In genomic region chr1:174366946-174367345, GRCh38 we compare ENCODE assay signal across 32 cellular contexts.
"Had no signal": no experiment of that assay in that cellular context is flagged by ENCODE, and none has a peak within 500 bp of the region (broad histone marks: within the 10 kb centered on the region; RNA-seq: fewer than 3 reads in every experiment).

No MANE protein-coding gene starts in this region.

- H3K27me3 Mint-ChIP-seq: activated CD4-positive, alpha-beta T cell treated with anti-CD3 and anti-CD28 coated beads, Interleukin-2, amount 10 ng/mL, durations not matched to agents 24 days and 14 days; activated CD8-positive, alpha-beta T cell treated with anti-CD3 and anti-CD28 coated beads for 36 hours; activated naive CD4-positive, alpha-beta T cell treated with anti-CD3 and anti-CD28 coated beads, Interleukin-2, amount 50 U/mL, for 24 hours; activated naive CD8-positive, alpha-beta T cell treated with anti-CD3 and anti-CD28 coated beads, Interleukin-2, amount 10 ng/mL, durations not matched to agents 7 days and 5 days; activated T-helper 17 cell treated with anti-CD3 and anti-CD28 coated beads, Interleukin-2, amount 50 U/mL, for 72 hours; T-cell had no signal

- H3K4me1 ChIP-seq: ascending aorta, Peyer's patch, SJSA1 had no signal

- H3K27me3 ChIP-seq: ascending aorta, cardiac muscle cell, Peyer's patch, SJSA1 had no signal

- H3K4me3 Mint-ChIP-seq: activated CD4-positive, alpha-beta T cell treated with anti-CD3 and anti-CD28 coated beads, Interleukin-2, amount 10 ng/mL, durations not matched to agents 24 days and 14 days; activated CD8-positive, alpha-beta T cell treated with anti-CD3 and anti-CD28 coated beads for 36 hours; activated naive CD4-positive, alpha-beta T cell treated with anti-CD3 and anti-CD28 coated beads, Interleukin-2, amount 50 U/mL, for 24 hours; activated naive CD8-positive, alpha-beta T cell treated with anti-CD3 and anti-CD28 coated beads, Interleukin-2, amount 10 ng/mL, durations not matched to agents 7 days and 5 days; activated T-cell treated with anti-CD3 and anti-CD28 coated beads, Interleukin-2, amount 50 U/mL, for 72 hours; activated T-helper 17 cell treated with anti-CD3 and anti-CD28 coated beads, Interleukin-2, amount 50 U/mL, for 72 hours; T-cell had no signal

- H3K9me3 ChIP-seq: ascending aorta, Peyer's patch, SJSA1 had no signal

- H3K36me3 ChIP-seq: ascending aorta, cardiac muscle cell, Peyer's patch, SJSA1 had no signal

- H3K27ac Mint-ChIP-seq: activated CD4-positive, alpha-beta T cell treated with anti-CD3 and anti-CD28 coated beads, Interleukin-2, amount 10 ng/mL, durations not matched to agents 24 days and 14 days; activated CD8-positive, alpha-beta T cell treated with anti-CD3 and anti-CD28 coated beads for 36 hours; activated naive CD4-positive, alpha-beta T cell treated with anti-CD3 and anti-CD28 coated beads, Interleukin-2, amount 50 U/mL, for 24 hours; activated naive CD8-positive, alpha-beta T cell treated with anti-CD3 and anti-CD28 coated beads, Interleukin-2, amount 10 ng/mL, durations not matched to agents 7 days and 5 days; activated T-cell treated with anti-CD3 and anti-CD28 coated beads, Interleukin-2, amount 50 U/mL, for 72 hours; activated T-helper 17 cell treated with anti-CD3 and anti-CD28 coated beads, Interleukin-2, amount 50 U/mL, for 72 hours; T-cell had no signal

- H3K4me3 ChIP-seq: ascending aorta, cardiac muscle cell, Peyer's patch, SJSA1 had no signal

- ATAC-seq: activated CD8-positive, alpha-beta T cell treated with anti-CD3 and anti-CD28 coated beads for 36 hours; activated T-cell treated with anti-CD3 and anti-CD28 coated beads, Interleukin-2, amount 50 U/mL, for 72 hours; activated T-helper 17 cell treated with anti-CD3 and anti-CD28 coated beads, Interleukin-2, amount 50 U/mL, for 72 hours; PC-3; SK-N-SH treated with all-trans-retinoic acid at 6 μM for 48 hours; T-cell had no signal

- H3K4me1 Mint-ChIP-seq: activated CD4-positive, alpha-beta T cell treated with anti-CD3 and anti-CD28 coated beads, Interleukin-2, amount 10 ng/mL, durations not matched to agents 24 days and 14 days; activated naive CD8-positive, alpha-beta T cell treated with anti-CD3 and anti-CD28 coated beads, Interleukin-2, amount 10 ng/mL, durations not matched to agents 7 days and 5 days had no signal

- DNase-seq: activated CD4-positive, alpha-beta T cell treated with anti-CD3 and anti-CD28 coated beads, Interleukin-2, amount 10 ng/mL, durations not matched to agents 24 days and 14 days; activated CD4-positive, alpha-beta T cell treated with anti-CD3 and anti-CD28 coated beads, Interleukin-2, amount 50 U/mL, for 4 hours; activated CD8-positive, alpha-beta T cell treated with anti-CD3 and anti-CD28 coated beads for 36 hours; activated effector memory CD4-positive, alpha-beta T cell treated with anti-CD3 and anti-CD28 coated beads, Interleukin-2, amount 50 U/mL, for 16 hours; activated naive CD4-positive, alpha-beta T cell; activated naive CD8-positive, alpha-beta T cell treated with anti-CD3 and anti-CD28 coated beads, Interleukin-2, amount 10 ng/mL, durations not matched to agents 7 days and 5 days; activated T-cell treated with anti-CD3 and anti-CD28 coated beads, Interleukin-2, amount 50 U/mL, for 1 hour; activated T-cell treated with anti-CD3 and anti-CD28 coated beads, Interleukin-2, amount 50 U/mL, for 72 hours; amygdala; Karpas-422; KBM-7; NCI-H1048; NCI-H1436 treated with DMSO at 0.1 percent for 48 hours; NCI-H1694 treated with DMSO at 0.1 percent for 48 hours; NCI-H2029; NCI-H510A; NCI-H526; NCI-H748 treated with DMSO at 0.1 percent for 48 hours; NK-92 treated with Interleukin-12 subunit alpha and Interleukin-12 subunit beta, amount 100 ng/mL, for 24 hours; PC-3; Peyer's patch; RPMI8226; SHP77 treated with DMSO at 0.1 percent for 48 hours; T-cell; T-helper 2 cell; T-helper 9 cell had no signal

- H3K27ac ChIP-seq: ascending aorta, cardiac muscle cell, Peyer's patch, SJSA1 had no signal
